Comparison of ENCODE assay signal across 1 cellular context in the genomic region with DNA sequence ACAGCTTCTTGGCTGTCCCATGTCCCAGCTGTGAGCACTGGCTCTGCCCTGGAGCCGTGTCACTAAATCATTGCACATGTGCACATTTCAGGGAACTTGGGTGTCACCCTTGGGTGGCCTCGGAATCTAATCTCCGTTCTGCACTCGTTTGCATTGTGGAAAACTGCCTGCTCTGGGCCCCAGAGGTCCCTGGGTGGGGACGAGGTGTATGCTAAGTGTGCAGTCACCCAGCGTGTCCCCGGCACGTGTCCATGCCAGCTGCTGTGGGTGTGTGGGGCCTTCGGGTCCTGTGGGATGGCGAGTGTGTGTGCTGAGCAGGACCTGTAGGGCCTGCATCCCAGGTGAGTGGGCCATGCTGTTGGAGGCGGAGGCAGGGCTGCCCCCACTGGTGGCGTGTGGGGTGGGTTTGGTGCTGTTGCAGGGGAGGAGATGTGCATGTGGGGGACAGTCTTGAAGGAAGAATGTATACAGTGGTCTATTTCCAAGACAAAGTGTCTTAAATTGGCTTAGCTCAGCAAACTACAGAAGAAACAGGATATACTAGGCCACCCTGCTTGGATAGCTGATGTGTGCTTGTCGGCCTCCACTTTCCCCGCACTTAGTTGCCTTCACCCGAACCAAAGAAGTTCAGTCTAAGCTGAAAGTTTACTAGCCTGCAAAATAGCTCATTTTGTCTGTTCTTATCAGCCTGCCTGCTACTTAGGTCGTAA.
TF ChIP-seq lines count a peak whose summit lies in the region.

No MANE protein-coding gene starts in this region.

TF ChIP-seq in K562, 482 proteins besides CTCF, POLR2A, EP300 and RAD21 (continued from another document and continues in another):
- TF ChIP-seq, protein P1, sequence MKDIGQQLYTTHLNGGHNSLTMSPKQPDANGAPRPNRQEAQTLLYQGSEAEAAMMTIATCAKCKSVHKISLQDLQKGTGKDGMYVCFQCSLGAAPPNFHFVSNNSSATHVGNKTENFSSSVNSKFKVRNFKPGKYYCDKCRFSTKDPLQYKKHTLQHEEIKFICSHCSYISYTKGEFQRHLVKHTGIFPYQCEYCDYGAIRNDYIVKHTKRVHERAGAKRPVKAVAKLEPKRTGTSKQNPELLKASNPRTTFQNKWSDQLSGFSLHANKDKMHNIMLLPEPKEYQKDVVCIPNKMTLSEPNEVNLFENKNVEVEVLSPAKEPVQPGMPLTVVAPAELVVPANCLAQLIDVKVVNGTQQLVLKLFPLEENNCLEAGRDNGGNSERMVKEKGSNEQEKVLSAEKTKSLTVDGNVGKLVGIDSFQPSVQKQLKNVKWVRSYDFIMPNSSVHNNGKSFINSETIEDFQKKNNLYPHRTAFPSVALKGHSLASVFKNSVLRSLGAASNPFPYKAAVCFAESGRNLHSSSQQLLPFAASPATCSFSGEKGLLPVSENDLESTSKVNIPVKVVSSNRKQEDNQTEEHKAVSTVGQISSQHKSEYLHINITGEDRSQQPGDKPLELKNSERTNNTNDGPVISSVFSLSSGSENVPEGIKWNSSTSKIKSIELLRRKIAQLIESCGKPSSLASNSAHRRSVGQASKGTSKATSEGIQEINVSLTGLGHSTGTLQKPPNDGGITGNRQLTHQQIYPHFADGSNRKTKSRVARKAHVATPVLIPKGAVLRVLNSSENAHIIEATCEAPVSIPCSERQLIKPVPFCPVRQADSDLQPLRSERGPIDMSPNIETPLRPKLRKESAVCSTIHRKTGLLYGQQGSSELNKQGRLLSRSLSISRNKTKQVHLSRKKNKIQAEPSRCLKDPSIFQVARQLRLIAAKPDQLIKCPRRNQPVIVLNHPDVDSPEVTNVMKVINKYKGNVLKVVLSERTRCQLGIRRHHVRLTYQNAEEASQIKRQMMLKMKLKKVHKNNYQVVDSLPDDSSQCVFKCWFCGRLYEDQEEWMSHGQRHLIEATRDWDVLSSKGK (CRISPR knock-in tag; IDR thresholded peaks at IDR 0.05) = no peak
- TF ChIP-seq HEY1 (CRISPR knock-in tag; IDR thresholded peaks at IDR 0.05; ENCODE audit: borderline replicate concordance) (no peak), PHF21A (IDR thresholded peaks at IDR 0.05; ENCODE audit: borderline replicate concordance, low read depth) (peak; percentile 72), TGIF2 (CRISPR knock-in tag; IDR thresholded peaks at IDR 0.05) (no peak), MAFF (IDR thresholded peaks at IDR 0.05; ENCODE audit: low read length) (peak; percentile 44), CHD1 (IDR thresholded peaks at IDR 0.05; ENCODE audit: low read length) (no peak), PHB (CRISPR knock-in tag; IDR thresholded peaks at IDR 0.05) (no peak), CHCHD3 (CRISPR knock-in tag; IDR thresholded peaks at IDR 0.05) (no peak), ZNF79 (CRISPR knock-in tag; IDR thresholded peaks at IDR 0.05; ENCODE audit: low read depth) (no peak), ZNF232 (CRISPR knock-in tag; IDR thresholded peaks at IDR 0.05) (no peak), BDP1 (IDR thresholded peaks at IDR 0.05; ENCODE audit: insufficient read depth, insufficient read length) (no peak), NR2C1 (IDR thresholded peaks at IDR 0.05) (no peak), NR2C1 (tag; IDR thresholded peaks at IDR 0.05) (no peak), ZEB2 (IDR thresholded peaks at IDR 0.05) (no peak), ZNF644 (tag; IDR thresholded peaks at IDR 0.05; ENCODE audit: low read depth) (no peak), MBD2 (IDR thresholded peaks at IDR 0.05; ENCODE audit: borderline replicate concordance, low read depth) (no peak; the same call in 1 of the 2 replicates), NEUROD1 (IDR thresholded peaks at IDR 0.05; ENCODE audit: borderline replicate concordance, low read depth, low read length, partially characterized antibody) (no peak), ZNF445 (CRISPR knock-in tag; IDR thresholded peaks at IDR 0.05; ENCODE audit: low read depth) (no peak), GTF2A2 (tag; IDR thresholded peaks at IDR 0.05) (no peak), JUN (IDR thresholded peaks at IDR 0.05; ENCODE audit: borderline replicate concordance, low read depth, low read length) (no peak; the same call in 1 of the 2 replicates), JUN (CRISPR knock-in tag; IDR thresholded peaks at IDR 0.05; ENCODE audit: borderline replicate concordance) (no peak), ZNF589 (CRISPR knock-in tag; IDR thresholded peaks at IDR 0.05; ENCODE audit: low read depth) (no peak), MAFG (tag; conservative IDR thresholded peaks at IDR 0.05) (peak; percentile 51), NFIC (IDR thresholded peaks at IDR 0.05) (peak; percentile 57; the same call in 1 of the 2 replicates), STAG1 (CRISPR knock-in tag; IDR thresholded peaks at IDR 0.05; ENCODE audit: borderline replicate concordance) (no peak), THRAP3 (IDR thresholded peaks at IDR 0.05; ENCODE audit: borderline replicate concordance) (no peak), PCBP1 (IDR thresholded peaks at IDR 0.05; ENCODE audit: low read depth, low read length, poor library complexity, severe bottlenecking) (no peak)
- TF ChIP-seq, protein P2, sequence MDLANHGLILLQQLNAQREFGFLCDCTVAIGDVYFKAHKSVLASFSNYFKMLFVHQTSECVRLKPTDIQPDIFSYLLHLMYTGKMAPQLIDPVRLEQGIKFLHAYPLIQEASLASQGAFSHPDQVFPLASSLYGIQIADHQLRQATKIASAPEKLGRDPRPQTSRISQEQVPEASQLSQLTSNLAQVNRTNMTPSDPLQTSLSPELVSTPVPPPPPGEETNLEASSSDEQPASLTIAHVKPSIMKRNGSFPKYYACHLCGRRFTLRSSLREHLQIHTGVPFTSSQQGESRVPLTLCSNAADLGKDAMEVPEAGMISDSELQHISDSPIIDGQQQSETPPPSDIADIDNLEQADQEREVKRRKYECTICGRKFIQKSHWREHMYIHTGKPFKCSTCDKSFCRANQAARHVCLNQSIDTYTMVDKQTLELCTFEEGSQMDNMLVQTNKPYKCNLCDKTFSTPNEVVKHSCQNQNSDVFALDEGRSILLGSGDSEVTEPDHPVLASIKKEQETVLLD (IDR thresholded peaks at IDR 0.05) = peak; percentile 76
- TF ChIP-seq, protein P3, sequence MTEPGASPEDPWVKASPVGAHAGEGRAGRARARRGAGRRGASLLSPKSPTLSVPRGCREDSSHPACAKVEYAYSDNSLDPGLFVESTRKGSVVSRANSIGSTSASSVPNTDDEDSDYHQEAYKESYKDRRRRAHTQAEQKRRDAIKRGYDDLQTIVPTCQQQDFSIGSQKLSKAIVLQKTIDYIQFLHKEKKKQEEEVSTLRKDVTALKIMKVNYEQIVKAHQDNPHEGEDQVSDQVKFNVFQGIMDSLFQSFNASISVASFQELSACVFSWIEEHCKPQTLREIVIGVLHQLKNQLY (CRISPR knock-in tag; conservative IDR thresholded peaks at IDR 0.05) = no peak; a peak in 1 of 4 replicates
- TF ChIP-seq, protein P4, sequence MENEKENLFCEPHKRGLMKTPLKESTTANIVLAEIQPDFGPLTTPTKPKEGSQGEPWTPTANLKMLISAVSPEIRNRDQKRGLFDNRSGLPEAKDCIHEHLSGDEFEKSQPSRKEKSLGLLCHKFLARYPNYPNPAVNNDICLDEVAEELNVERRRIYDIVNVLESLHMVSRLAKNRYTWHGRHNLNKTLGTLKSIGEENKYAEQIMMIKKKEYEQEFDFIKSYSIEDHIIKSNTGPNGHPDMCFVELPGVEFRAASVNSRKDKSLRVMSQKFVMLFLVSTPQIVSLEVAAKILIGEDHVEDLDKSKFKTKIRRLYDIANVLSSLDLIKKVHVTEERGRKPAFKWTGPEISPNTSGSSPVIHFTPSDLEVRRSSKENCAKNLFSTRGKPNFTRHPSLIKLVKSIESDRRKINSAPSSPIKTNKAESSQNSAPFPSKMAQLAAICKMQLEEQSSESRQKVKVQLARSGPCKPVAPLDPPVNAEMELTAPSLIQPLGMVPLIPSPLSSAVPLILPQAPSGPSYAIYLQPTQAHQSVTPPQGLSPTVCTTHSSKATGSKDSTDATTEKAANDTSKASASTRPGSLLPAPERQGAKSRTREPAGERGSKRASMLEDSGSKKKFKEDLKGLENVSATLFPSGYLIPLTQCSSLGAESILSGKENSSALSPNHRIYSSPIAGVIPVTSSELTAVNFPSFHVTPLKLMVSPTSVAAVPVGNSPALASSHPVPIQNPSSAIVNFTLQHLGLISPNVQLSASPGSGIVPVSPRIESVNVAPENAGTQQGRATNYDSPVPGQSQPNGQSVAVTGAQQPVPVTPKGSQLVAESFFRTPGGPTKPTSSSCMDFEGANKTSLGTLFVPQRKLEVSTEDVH (IDR thresholded peaks at IDR 0.05; ENCODE audit: low read depth, partially characterized antibody) = no peak
- TF ChIP-seq, protein P5, sequence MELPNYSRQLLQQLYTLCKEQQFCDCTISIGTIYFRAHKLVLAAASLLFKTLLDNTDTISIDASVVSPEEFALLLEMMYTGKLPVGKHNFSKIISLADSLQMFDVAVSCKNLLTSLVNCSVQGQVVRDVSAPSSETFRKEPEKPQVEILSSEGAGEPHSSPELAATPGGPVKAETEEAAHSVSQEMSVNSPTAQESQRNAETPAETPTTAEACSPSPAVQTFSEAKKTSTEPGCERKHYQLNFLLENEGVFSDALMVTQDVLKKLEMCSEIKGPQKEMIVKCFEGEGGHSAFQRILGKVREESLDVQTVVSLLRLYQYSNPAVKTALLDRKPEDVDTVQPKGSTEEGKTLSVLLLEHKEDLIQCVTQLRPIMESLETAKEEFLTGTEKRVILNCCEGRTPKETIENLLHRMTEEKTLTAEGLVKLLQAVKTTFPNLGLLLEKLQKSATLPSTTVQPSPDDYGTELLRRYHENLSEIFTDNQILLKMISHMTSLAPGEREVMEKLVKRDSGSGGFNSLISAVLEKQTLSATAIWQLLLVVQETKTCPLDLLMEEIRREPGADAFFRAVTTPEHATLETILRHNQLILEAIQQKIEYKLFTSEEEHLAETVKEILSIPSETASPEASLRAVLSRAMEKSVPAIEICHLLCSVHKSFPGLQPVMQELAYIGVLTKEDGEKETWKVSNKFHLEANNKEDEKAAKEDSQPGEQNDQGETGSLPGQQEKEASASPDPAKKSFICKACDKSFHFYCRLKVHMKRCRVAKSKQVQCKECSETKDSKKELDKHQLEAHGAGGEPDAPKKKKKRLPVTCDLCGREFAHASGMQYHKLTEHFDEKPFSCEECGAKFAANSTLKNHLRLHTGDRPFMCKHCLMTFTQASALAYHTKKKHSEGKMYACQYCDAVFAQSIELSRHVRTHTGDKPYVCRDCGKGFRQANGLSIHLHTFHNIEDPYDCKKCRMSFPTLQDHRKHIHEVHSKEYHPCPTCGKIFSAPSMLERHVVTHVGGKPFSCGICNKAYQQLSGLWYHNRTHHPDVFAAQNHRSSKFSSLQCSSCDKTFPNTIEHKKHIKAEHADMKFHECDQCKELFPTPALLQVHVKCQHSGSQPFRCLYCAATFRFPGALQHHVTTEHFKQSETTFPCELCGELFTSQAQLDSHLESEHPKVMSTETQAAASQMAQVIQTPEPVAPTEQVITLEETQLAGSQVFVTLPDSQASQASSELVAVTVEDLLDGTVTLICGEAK (IDR thresholded peaks at IDR 0.05) = no peak
- TF ChIP-seq, protein P5 (CRISPR knock-in tag; IDR thresholded peaks at IDR 0.05) = peak; percentile 66; the same call in 1 of the 2 replicates
- TF ChIP-seq, protein P6, sequence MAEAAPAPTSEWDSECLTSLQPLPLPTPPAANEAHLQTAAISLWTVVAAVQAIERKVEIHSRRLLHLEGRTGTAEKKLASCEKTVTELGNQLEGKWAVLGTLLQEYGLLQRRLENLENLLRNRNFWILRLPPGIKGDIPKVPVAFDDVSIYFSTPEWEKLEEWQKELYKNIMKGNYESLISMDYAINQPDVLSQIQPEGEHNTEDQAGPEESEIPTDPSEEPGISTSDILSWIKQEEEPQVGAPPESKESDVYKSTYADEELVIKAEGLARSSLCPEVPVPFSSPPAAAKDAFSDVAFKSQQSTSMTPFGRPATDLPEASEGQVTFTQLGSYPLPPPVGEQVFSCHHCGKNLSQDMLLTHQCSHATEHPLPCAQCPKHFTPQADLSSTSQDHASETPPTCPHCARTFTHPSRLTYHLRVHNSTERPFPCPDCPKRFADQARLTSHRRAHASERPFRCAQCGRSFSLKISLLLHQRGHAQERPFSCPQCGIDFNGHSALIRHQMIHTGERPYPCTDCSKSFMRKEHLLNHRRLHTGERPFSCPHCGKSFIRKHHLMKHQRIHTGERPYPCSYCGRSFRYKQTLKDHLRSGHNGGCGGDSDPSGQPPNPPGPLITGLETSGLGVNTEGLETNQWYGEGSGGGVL (CRISPR knock-in tag; IDR thresholded peaks at IDR 0.05) = no peak
- TF ChIP-seq, protein P7, sequence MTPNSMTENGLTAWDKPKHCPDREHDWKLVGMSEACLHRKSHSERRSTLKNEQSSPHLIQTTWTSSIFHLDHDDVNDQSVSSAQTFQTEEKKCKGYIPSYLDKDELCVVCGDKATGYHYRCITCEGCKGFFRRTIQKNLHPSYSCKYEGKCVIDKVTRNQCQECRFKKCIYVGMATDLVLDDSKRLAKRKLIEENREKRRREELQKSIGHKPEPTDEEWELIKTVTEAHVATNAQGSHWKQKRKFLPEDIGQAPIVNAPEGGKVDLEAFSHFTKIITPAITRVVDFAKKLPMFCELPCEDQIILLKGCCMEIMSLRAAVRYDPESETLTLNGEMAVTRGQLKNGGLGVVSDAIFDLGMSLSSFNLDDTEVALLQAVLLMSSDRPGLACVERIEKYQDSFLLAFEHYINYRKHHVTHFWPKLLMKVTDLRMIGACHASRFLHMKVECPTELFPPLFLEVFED (CRISPR knock-in tag; conservative IDR thresholded peaks at IDR 0.05) = 0 out of 2 replicates have a peak, but pooled peaks have one; percentile 7
